1 cellular context compared by ENCODE assay signal in the genomic region with DNA sequence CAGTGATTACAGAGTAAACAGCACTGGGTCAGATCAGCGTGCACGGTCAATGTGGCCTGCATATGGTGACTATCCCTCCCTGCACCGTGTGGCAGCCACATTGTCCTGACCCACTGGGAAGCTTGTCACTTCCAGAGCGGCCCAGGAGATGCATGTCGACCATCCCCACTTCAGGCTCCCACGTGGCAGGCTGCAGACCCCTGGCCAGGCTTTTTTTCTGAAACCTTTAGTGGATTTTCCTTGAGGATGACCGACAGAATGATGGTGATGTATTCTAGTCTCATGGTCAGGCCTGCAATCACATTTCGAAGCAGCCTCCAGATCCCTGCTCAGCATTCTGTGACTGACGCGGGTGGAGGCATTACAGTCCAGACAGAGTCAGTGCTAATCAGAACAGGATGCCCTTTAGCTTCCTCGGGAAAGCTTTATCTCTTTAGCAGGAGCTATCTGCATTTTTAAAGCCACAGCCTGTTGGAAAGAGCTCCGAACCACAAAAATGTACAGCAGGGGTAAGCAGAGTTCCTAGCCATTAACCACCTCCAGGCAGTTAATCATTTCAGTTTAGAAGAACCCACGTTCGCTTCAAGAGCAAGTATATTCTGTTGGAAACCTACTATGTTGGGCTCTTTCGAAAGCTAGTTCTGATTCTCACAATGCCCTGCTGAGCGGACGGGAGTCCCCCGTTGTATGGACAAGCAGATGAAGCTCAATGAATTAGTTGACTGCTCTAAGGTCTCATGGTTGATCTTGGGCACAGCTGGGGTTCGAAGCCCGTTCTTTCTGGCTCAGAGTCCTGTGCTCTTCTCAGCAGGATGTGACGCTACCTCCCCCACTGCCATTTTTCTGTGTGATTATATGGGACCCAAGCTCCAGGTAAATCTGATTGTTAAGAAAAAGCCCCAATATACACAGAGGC.
TF ChIP-seq lines count a peak whose summit lies in the region.

No MANE protein-coding gene starts in this region.

TF ChIP-seq in K562, 482 proteins besides CTCF, POLR2A, EP300 and RAD21 (continued from another document and continues in another):
- TF ChIP-seq, protein P1, sequence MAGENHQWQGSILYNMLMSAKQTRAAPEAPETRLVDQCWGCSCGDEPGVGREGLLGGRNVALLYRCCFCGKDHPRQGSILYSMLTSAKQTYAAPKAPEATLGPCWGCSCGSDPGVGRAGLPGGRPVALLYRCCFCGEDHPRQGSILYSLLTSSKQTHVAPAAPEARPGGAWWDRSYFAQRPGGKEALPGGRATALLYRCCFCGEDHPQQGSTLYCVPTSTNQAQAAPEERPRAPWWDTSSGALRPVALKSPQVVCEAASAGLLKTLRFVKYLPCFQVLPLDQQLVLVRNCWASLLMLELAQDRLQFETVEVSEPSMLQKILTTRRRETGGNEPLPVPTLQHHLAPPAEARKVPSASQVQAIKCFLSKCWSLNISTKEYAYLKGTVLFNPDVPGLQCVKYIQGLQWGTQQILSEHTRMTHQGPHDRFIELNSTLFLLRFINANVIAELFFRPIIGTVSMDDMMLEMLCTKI (IDR thresholded peaks at IDR 0.05; ENCODE audit: partially characterized antibody), result no peak
- no peak for TF ChIP-seq ZNF316 (IDR thresholded peaks at IDR 0.05)
- peak; percentile 69; the same call in 1 of the 2 replicates for TF ChIP-seq LCOR (CRISPR knock-in tag; IDR thresholded peaks at IDR 0.05)
- TF ChIP-seq, protein P2, sequence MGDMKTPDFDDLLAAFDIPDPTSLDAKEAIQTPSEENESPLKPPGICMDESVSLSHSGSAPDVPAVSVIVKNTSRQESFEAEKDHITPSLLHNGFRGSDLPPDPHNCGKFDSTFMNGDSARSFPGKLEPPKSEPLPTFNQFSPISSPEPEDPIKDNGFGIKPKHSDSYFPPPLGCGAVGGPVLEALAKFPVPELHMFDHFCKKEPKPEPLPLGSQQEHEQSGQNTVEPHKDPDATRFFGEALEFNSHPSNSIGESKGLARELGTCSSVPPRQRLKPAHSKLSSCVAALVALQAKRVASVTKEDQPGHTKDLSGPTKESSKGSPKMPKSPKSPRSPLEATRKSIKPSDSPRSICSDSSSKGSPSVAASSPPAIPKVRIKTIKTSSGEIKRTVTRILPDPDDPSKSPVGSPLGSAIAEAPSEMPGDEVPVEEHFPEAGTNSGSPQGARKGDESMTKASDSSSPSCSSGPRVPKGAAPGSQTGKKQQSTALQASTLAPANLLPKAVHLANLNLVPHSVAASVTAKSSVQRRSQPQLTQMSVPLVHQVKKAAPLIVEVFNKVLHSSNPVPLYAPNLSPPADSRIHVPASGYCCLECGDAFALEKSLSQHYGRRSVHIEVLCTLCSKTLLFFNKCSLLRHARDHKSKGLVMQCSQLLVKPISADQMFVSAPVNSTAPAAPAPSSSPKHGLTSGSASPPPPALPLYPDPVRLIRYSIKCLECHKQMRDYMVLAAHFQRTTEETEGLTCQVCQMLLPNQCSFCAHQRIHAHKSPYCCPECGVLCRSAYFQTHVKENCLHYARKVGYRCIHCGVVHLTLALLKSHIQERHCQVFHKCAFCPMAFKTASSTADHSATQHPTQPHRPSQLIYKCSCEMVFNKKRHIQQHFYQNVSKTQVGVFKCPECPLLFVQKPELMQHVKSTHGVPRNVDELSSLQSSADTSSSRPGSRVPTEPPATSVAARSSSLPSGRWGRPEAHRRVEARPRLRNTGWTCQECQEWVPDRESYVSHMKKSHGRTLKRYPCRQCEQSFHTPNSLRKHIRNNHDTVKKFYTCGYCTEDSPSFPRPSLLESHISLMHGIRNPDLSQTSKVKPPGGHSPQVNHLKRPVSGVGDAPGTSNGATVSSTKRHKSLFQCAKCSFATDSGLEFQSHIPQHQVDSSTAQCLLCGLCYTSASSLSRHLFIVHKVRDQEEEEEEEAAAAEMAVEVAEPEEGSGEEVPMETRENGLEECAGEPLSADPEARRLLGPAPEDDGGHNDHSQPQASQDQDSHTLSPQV (IDR thresholded peaks at IDR 0.05), result peak; percentile 58; the same call in 1 of the 2 replicates
- TF ChIP-seq, protein P3, sequence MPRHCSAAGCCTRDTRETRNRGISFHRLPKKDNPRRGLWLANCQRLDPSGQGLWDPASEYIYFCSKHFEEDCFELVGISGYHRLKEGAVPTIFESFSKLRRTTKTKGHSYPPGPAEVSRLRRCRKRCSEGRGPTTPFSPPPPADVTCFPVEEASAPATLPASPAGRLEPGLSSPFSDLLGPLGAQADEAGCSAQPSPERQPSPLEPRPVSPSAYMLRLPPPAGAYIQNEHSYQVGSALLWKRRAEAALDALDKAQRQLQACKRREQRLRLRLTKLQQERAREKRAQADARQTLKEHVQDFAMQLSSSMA (CRISPR knock-in tag; IDR thresholded peaks at IDR 0.05), result no peak
- TF ChIP-seq, protein P4, sequence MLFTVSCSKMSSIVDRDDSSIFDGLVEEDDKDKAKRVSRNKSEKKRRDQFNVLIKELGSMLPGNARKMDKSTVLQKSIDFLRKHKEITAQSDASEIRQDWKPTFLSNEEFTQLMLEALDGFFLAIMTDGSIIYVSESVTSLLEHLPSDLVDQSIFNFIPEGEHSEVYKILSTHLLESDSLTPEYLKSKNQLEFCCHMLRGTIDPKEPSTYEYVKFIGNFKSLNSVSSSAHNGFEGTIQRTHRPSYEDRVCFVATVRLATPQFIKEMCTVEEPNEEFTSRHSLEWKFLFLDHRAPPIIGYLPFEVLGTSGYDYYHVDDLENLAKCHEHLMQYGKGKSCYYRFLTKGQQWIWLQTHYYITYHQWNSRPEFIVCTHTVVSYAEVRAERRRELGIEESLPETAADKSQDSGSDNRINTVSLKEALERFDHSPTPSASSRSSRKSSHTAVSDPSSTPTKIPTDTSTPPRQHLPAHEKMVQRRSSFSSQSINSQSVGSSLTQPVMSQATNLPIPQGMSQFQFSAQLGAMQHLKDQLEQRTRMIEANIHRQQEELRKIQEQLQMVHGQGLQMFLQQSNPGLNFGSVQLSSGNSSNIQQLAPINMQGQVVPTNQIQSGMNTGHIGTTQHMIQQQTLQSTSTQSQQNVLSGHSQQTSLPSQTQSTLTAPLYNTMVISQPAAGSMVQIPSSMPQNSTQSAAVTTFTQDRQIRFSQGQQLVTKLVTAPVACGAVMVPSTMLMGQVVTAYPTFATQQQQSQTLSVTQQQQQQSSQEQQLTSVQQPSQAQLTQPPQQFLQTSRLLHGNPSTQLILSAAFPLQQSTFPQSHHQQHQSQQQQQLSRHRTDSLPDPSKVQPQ (CRISPR knock-in tag; IDR thresholded peaks at IDR 0.05; ENCODE audit: borderline replicate concordance), result no peak
- no peak for TF ChIP-seq SAFB (IDR thresholded peaks at IDR 0.05; ENCODE audit: borderline replicate concordance, low read depth, low read length)
- TF ChIP-seq BACH1 (tag; IDR thresholded peaks at IDR 0.05), result peak; percentile 45; the same call in 1 of the 2 replicates
- TF ChIP-seq, protein P5, sequence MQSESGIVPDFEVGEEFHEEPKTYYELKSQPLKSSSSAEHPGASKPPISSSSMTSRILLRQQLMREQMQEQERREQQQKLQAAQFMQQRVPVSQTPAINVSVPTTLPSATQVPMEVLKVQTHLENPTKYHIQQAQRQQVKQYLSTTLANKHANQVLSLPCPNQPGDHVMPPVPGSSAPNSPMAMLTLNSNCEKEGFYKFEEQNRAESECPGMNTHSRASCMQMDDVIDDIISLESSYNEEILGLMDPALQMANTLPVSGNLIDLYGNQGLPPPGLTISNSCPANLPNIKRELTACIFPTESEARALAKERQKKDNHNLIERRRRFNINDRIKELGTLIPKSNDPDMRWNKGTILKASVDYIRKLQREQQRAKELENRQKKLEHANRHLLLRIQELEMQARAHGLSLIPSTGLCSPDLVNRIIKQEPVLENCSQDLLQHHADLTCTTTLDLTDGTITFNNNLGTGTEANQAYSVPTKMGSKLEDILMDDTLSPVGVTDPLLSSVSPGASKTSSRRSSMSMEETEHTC (IDR thresholded peaks at IDR 0.05), result no peak
- no peak for TF ChIP-seq ZNF224 (CRISPR knock-in tag; IDR thresholded peaks at IDR 0.05)
- no peak for TF ChIP-seq PCBP2 (IDR thresholded peaks at IDR 0.05; ENCODE audit: low read depth, low read length, poor library complexity, severe bottlenecking)
- no peak; the same call in 1 of the 2 replicates for TF ChIP-seq BRD4 (IDR thresholded peaks at IDR 0.05)
- TF ChIP-seq TBL1XR1 (IDR thresholded peaks at IDR 0.05; ENCODE audit: low read length in 2 of 2), result peak in 1 of 2 experiments; percentile 79; a peak in 2 of 4 replicates
- TF ChIP-seq, protein P6, sequence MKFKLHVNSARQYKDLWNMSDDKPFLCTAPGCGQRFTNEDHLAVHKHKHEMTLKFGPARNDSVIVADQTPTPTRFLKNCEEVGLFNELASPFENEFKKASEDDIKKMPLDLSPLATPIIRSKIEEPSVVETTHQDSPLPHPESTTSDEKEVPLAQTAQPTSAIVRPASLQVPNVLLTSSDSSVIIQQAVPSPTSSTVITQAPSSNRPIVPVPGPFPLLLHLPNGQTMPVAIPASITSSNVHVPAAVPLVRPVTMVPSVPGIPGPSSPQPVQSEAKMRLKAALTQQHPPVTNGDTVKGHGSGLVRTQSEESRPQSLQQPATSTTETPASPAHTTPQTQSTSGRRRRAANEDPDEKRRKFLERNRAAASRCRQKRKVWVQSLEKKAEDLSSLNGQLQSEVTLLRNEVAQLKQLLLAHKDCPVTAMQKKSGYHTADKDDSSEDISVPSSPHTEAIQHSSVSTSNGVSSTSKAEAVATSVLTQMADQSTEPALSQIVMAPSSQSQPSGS (CRISPR knock-in tag; IDR thresholded peaks at IDR 0.05), result no peak
- TF ChIP-seq NR1H2 (CRISPR knock-in tag; IDR thresholded peaks at IDR 0.05), result no peak
- TF ChIP-seq, protein P7, sequence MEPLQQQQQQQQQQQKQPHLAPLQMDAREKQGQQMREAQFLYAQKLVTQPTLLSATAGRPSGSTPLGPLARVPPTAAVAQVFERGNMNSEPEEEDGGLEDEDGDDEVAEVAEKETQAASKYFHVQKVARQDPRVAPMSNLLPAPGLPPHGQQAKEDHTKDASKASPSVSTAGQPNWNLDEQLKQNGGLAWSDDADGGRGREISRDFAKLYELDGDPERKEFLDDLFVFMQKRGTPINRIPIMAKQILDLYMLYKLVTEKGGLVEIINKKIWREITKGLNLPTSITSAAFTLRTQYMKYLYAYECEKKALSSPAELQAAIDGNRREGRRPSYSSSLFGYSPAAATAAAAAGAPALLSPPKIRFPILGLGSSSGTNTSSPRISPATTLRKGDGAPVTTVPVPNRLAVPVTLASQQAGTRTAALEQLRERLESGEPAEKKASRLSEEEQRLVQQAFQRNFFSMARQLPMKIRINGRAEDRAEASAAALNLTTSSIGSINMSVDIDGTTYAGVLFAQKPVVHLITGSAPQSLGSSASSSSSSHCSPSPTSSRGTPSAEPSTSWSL (CRISPR knock-in tag; IDR thresholded peaks at IDR 0.05; ENCODE audit: borderline replicate concordance), result no peak
- TF ChIP-seq, protein P8, sequence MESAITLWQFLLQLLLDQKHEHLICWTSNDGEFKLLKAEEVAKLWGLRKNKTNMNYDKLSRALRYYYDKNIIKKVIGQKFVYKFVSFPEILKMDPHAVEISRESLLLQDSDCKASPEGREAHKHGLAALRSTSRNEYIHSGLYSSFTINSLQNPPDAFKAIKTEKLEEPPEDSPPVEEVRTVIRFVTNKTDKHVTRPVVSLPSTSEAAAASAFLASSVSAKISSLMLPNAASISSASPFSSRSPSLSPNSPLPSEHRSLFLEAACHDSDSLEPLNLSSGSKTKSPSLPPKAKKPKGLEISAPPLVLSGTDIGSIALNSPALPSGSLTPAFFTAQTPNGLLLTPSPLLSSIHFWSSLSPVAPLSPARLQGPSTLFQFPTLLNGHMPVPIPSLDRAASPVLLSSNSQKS (CRISPR knock-in tag; IDR thresholded peaks at IDR 0.05), result no peak
- TF ChIP-seq ZNF436 (CRISPR knock-in tag; IDR thresholded peaks at IDR 0.05), result no peak
- TF ChIP-seq PTRF (tag; IDR thresholded peaks at IDR 0.05), result no peak
- no peak for TF ChIP-seq PHF20 (IDR thresholded peaks at IDR 0.05; ENCODE audit: partially characterized antibody)
- TF ChIP-seq SMAD2 (IDR thresholded peaks at IDR 0.05; ENCODE audit: low read depth, low read length), result no peak
- TF ChIP-seq, protein P9, sequence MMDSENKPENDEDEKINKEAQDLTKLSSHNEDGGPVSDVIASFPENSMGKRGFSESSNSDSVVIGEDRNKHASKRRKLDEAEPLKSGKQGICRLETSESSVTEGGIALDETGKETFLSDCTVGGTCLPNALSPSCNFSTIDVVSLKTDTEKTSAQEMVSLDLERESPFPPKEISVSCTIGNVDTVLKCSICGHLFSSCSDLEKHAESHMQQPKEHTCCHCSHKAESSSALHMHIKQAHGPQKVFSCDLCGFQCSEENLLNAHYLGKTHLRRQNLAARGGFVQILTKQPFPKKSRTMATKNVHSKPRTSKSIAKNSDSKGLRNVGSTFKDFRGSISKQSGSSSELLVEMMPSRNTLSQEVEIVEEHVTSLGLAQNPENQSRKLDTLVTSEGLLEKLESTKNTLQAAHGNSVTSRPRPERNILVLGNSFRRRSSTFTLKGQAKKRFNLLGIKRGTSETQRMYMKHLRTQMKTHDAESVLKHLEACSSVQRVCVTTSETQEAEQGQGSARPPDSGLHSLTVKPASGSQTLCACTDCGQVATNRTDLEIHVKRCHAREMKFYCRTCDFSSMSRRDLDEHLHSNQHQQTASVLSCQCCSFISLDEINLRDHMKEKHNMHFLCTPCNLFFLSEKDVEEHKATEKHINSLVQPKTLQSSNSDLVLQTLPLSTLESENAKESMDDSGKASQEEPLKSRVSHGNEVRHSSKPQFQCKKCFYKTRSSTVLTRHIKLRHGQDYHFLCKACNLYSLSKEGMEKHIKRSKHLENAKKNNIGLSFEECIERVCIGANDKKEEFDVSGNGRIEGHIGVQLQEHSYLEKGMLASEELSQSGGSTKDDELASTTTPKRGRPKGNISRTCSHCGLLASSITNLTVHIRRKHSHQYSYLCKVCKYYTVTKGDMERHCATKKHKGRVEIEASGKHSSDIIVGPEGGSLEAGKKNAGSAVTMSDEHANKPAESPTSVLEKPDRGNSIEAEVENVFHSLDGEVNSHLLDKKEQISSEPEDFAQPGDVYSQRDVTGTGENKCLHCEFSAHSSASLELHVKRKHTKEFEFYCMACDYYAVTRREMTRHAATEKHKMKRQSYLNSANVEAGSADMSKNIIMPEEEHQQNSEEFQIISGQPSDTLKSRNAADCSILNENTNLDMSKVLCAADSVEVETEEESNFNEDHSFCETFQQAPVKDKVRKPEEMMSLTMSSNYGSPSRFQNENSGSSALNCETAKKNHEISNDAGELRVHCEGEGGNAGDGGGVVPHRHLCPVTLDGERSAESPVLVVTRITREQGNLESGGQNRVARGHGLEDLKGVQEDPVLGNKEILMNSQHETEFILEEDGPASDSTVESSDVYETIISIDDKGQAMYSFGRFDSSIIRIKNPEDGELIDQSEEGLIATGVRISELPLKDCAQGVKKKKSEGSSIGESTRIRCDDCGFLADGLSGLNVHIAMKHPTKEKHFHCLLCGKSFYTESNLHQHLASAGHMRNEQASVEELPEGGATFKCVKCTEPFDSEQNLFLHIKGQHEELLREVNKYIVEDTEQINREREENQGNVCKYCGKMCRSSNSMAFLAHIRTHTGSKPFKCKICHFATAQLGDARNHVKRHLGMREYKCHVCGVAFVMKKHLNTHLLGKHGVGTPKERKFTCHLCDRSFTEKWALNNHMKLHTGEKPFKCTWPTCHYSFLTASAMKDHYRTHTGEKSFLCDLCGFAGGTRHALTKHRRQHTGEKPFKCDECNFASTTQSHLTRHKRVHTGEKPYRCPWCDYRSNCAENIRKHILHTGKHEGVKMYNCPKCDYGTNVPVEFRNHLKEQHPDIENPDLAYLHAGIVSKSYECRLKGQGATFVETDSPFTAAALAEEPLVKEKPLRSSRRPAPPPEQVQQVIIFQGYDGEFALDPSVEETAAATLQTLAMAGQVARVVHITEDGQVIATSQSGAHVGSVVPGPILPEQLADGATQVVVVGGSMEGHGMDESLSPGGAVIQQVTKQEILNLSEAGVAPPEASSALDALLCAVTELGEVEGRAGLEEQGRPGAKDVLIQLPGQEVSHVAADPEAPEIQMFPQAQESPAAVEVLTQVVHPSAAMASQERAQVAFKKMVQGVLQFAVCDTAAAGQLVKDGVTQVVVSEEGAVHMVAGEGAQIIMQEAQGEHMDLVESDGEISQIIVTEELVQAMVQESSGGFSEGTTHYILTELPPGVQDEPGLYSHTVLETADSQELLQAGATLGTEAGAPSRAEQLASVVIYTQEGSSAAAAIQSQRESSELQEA (IDR thresholded peaks at IDR 0.05; ENCODE audit: low read depth), result no peak
- no peak for TF ChIP-seq ZC3H4 (CRISPR knock-in tag; IDR thresholded peaks at IDR 0.05; ENCODE audit: borderline replicate concordance)
- TF ChIP-seq NCOA2 (IDR thresholded peaks at IDR 0.05; ENCODE audit: partially characterized antibody in 2 of 2), result no peak
- no peak for TF ChIP-seq ZNF23 (CRISPR knock-in tag; IDR thresholded peaks at IDR 0.05)
- no peak for TF ChIP-seq MED1 (CRISPR knock-in tag; IDR thresholded peaks at IDR 0.05; ENCODE audit: borderline replicate concordance)
